ENCODE assay signal across 10 cellular contexts in the genomic region with DNA sequence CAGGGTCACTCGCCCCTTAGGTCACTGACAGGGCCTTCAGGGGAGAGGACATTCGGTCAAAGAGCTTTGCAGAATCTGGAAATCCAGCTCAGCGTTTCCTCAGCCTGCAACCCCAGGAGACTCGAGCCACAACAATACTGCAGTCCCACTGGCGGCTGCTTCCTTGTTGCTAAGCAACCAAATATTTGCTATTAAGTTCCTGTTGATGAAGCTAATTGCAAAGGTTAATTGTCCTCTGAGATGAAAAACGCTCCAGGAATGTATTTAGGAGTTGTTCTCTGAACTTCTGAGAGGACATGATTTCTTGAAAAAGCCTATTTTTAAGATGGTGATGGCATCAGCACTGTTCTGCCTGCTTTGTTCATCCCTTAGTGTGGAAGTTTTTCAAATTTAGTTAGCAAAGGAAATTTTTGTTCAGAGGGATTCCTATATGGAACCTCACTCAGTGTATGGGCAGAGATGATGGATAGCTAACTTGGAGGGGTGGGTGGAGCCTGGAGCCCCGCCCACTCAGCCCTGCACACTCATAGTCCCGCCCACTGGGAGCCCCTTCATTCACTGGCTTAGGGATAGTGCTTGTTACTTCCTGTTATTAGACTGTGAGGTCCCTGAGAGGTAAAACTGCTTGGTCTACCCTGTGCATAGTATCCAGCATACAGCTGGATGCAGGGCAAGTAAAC.
A peak's percentile ranks its signal among the peaks of the same experiment; 100 is the strongest.
DNase-seq lines count a peak whose midpoint lies in the region; ATAC-seq, FAIRE-seq and TF ChIP-seq lines count a peak whose summit lies in the region.
"Had no signal": no experiment of that assay in that cellular context is flagged by ENCODE, and none has a peak within 500 bp of the region (broad histone marks: within the 10 kb centered on the region; RNA-seq: fewer than 3 reads in every experiment).

No MANE protein-coding gene starts in this region.

- no peaks in the 10 kb centered on the region for H3K36me3 ChIP-seq in esophagus (ENCODE audit: control insufficient read depth in 2 of 2, insufficient read depth in 2 of 2, low read length in 1 of 2)
- H3K36me3 ChIP-seq in pancreas: no peaks in the 10 kb centered on the region
- H3K36me3 ChIP-seq: SJSA1 had no signal

- intact Hi-C loops in pancreas (cut with DNase I): no loop called here

- peaks cover 5 to 8% of the 10 kb centered on the region in 2 donors for H3K4me1 ChIP-seq in esophagus (ENCODE audit: control insufficient read depth in 2 of 2, insufficient read depth in 2 of 2, low read length in 1 of 2)
- no peaks in the 10 kb centered on the region for H3K4me1 ChIP-seq in pancreas
- H3K4me1 ChIP-seq: SJSA1 had no signal

- no peak overlapping the region for H3K4me3 ChIP-seq in esophagus (ENCODE audit: low read depth in 1 of 2, low read length in 2 of 2)
- H3K4me3 ChIP-seq in pancreas: no peak overlapping the region
- H3K4me3 ChIP-seq: SJSA1 had no signal

- WGBS in esophagus, 2 donors: 15 to 17% methylated on average over 8 of the region's 8 CpGs
- 32 to 36% methylated on average over 8 of the region's 8 CpGs for WGBS in pancreas, 2 donors

- TF ChIP-seq CTCF in pancreas (IDR thresholded peaks at IDR 0.05): no peak

- FAIRE-seq in pancreas (lab: Jason Lieb, UNC): no peak

- ATAC-seq in HG02884 (IDR thresholded peaks at IDR 0.05; ENCODE audit: unreplicated experiment): peak; percentile 67
- ATAC-seq in pancreas: peak in 3 of 4 donors; percentile 46 to 47 (median 46)

- H3K27ac ChIP-seq in esophagus (ENCODE audit: low read depth in 2 of 2, low read length in 1 of 2) (peak overlapping the region; percentile 27 to 28), pancreas (no peak overlapping the region)
- H3K27ac ChIP-seq: 22Rv1, SJSA1 had no signal

- H3K9me3 ChIP-seq in esophagus (ENCODE audit: control insufficient read depth in 2 of 2, insufficient read depth in 1 of 2, low read depth in 1 of 2, low read length in 1 of 2) (no peaks in the 10 kb centered on the region), pancreas (no peaks in the 10 kb centered on the region)
- H3K9me3 ChIP-seq: SJSA1 had no signal

- H3K27me3 ChIP-seq in esophagus (ENCODE audit: control insufficient read depth in 1 of 2, insufficient read depth in 2 of 2, low read length in 2 of 2): no peaks in the 10 kb centered on the region
- H3K27me3 ChIP-seq in pancreas: no peaks in the 10 kb centered on the region
- H3K27me3 ChIP-seq: SJSA1 had no signal

- peak; percentile 25 for DNase-seq in DMS 273 (lab: John Stamatoyannopoulos, UW; ENCODE audit: unreplicated experiment)
- no peak for DNase-seq in DMS 273 treated with DMSO at 0.1 percent for 48 hours (lab: John Stamatoyannopoulos, UW)
- peak; percentile 34 for DNase-seq in T follicular helper cell (ENCODE audit: low read depth)
- DNase-seq in pancreas: no peak
- DNase-seq in cortex of kidney (lab: John Stamatoyannopoulos, UW): no peak
- DNase-seq in SW 1271 (lab: John Stamatoyannopoulos, UW): no peak

Comparison
In these comparisons a context has a peak if more than half of its experiments do, and no peak if none do; other contexts are left out.
1. DNase-seq: peak in DMS 273 (single experiment) and T follicular helper cell (single experiment); none in DMS 273 treated with DMSO at 0.1 percent for 48 hours (single experiment), pancreas (0 of 6), cortex of kidney (single experiment) and SW 1271 (0 of 2).
2. H3K27ac ChIP-seq: peak in esophagus (2 of 2); none in pancreas (0 of 4).